In genomic region chr2:60706021-60706420, GRCh38 we compare ENCODE assay signal across 21 cellular contexts. TPM values are rescaled to one million over a fixed set of nuclear protein-coding genes. Genes with fewer than 3 reads are reported as not detected.
DNase-seq lines count a peak whose midpoint lies in the region; ATAC-seq and TF ChIP-seq lines count a peak whose summit lies in the region.
"Had no signal": no experiment of that assay in that cellular context is flagged by ENCODE, and none has a peak within 500 bp of the region (broad histone marks: within the 10 kb centered on the region; RNA-seq: fewer than 3 reads in every experiment).

No MANE protein-coding gene starts in this region.

- intact Hi-C loops in IMR-90 (cut with micrococcal nuclease), result loop anchor here (10.0 kb wide), 1 partner anchor 179 kb away; the partner anchor contains the start of gene REL

- dilution Hi-C loops in IMR-90 (cut with HindIII; ENCODE audit: low sequenced_read_pairs, unreplicated experiment), result no loop called here

- TF ChIP-seq CTCF in AG09309 (IDR thresholded peaks at IDR 0.05; ENCODE audit: control insufficient read depth, insufficient read depth, low read depth, low read length, missing control alignments) (no peak), IMR-90 (conservative IDR thresholded peaks at IDR 0.05; ENCODE audit: low read depth, low read length) (no peak), astrocyte of the cerebellum (IDR thresholded peaks at IDR 0.05; ENCODE audit: low read depth, low read length, missing control alignments) (no peak), suprapubic skin (IDR thresholded peaks at IDR 0.05) (no peak)

- no peak overlapping the region for H3K56ac ChIP-seq in IMR-90 (ENCODE audit: extremely low read depth, insufficient read depth, low read length)

- H2BK120ac ChIP-seq in IMR-90 (ENCODE audit: low read depth, low read length), result no peak overlapping the region

- no peak for TF ChIP-seq RAD21 in IMR-90 (IDR thresholded peaks at IDR 0.05; ENCODE audit: low read length)

- no peaks in the 10 kb centered on the region; the same call in 1 of the 2 replicates for H3K4me1 ChIP-seq in IMR-90 (ENCODE audit: control insufficient read depth, insufficient read depth, low read length)
- H3K4me1 ChIP-seq in suprapubic skin, result no peaks in the 10 kb centered on the region
- H3K4me1 ChIP-seq: HAP-1, uterus had no signal

- no peak overlapping the region for H3K9ac ChIP-seq in IMR-90 (ENCODE audit: low read depth, low read length)

- H3K9me3 ChIP-seq in IMR-90 (ENCODE audit: control insufficient read depth, insufficient read depth, low read length), result no peaks in the 10 kb centered on the region
- no peaks in the 10 kb centered on the region for H3K9me3 ChIP-seq in suprapubic skin
- H3K9me3 ChIP-seq: HAP-1, uterus had no signal

- no CpG with 5 or more reads among the region's 4 CpGs for WGBS in IMR-90 (ENCODE audit: extremely low coverage in 2 of 2, insufficient read length in 1 of 2), 2 experiments
- 63% methylated on average over 4 of the region's 4 CpGs for WGBS in suprapubic skin

- H2AFZ ChIP-seq in IMR-90 (replicated peaks; ENCODE audit: low read length, poor library complexity), result no peak overlapping the region

- peak; percentile 42 for DNase-seq in AG09309 (ENCODE audit: low read depth)
- peak; percentile 43 for DNase-seq in IMR-90
- DNase-seq in astrocyte of the cerebellum (ENCODE audit: low read depth), result peak; percentile 22
- peak; percentile 89 for DNase-seq in foreskin melanocyte
- DNase-seq in 8988T, result no peak
- no peak for DNase-seq in suprapubic skin (ENCODE audit: low spot score in 2 of 2)
- DNase-seq: activated CD4-positive, alpha-beta T cell treated with anti-CD3 and anti-CD28 coated beads for 4 hours; CD8-positive, alpha-beta memory T cell; dermis blood vessel endothelial cell; DMS79 treated with DMSO at 0.1 percent for 48 hours; Kasumi-1; NCI-H1105 treated with DMSO at 0.1 percent for 48 hours; NCI-H2107; NCI-H510A treated with DMSO at 0.1 percent for 48 hours; occipital lobe; right cardiac atrium; Right ventricle myocardium superior; uterus had no signal

- no peak overlapping the region for H2BK15ac ChIP-seq in IMR-90 (ENCODE audit: low read depth, low read length)

- no peak for TF ChIP-seq EP300 in suprapubic skin (IDR thresholded peaks at IDR 0.05)

- TF ChIP-seq POLR2A in IMR-90 (IDR thresholded peaks at IDR 0.05; ENCODE audit: low read depth, low read length) (no peak), suprapubic skin (IDR thresholded peaks at IDR 0.05) (no peak)

- no TSS peak for BruUV-seq in IMR-90 (replicated peaks; lab: Mats Ljungman, UMichigan)

- no peak overlapping the region for H2BK20ac ChIP-seq in IMR-90 (ENCODE audit: low read depth, low read length)

- in situ Hi-C loops in IMR-90 (cut with MboI; ENCODE audit: low sequenced_read_pairs), result loop anchor here (5.0 kb wide), 1 partner anchor 291 kb away; no protein-coding TSS in a partner anchor
- in situ Hi-C loops in astrocyte of the cerebellum (cut with HindIII; ENCODE audit: low sequenced_read_pairs), result no loop called here

- no peak overlapping the region for H2AK5ac ChIP-seq in IMR-90 (ENCODE audit: low read depth, low read length)

- H3K27ac ChIP-seq in IMR-90 (ENCODE audit: insufficient read depth, low read length) (no peak overlapping the region), suprapubic skin (no peak overlapping the region)
- H3K27ac ChIP-seq: uterus had no signal

- CTCF ChIA-PET in IMR-90 (lab: Yijun Ruan, JAX), result interaction anchor here (0.8 to 1.2 kb wide), 2 partner anchors 32 to 56 kb away, joined by 4 to 5 read pairs; no protein-coding TSS in a partner anchor

- H3K36me3 ChIP-seq in IMR-90 (ENCODE audit: control insufficient read depth, insufficient read depth, low read length) (no peaks in the 10 kb centered on the region), suprapubic skin (no peaks in the 10 kb centered on the region)
- H3K36me3 ChIP-seq: HAP-1, uterus had no signal

- ATAC-seq in IMR-90 (ENCODE audit: low read depth) (peak; percentile 25; the same call in 1 of the 2 replicates), GM21529 (IDR thresholded peaks at IDR 0.05; ENCODE audit: unreplicated experiment) (no peak), HG03354 (IDR thresholded peaks at IDR 0.05; ENCODE audit: poor library complexity, severe bottlenecking, unreplicated experiment) (no peak)
- ATAC-seq: right cardiac atrium had no signal

- H2AK9ac ChIP-seq in IMR-90 (replicated peaks; ENCODE audit: low read depth, low read length, poor library complexity), result no peak overlapping the region

- H3K18ac ChIP-seq in IMR-90 (ENCODE audit: low read depth, low read length), result no peak overlapping the region

- no peak overlapping the region for H4K8ac ChIP-seq in IMR-90 (ENCODE audit: low read depth in 2 of 2, low read length in 2 of 2)

- POLR2A ChIA-PET in IMR-90 (lab: Charles Lee; ENCODE audit: unreplicated experiment), result no interaction called here

- H4K5ac ChIP-seq in IMR-90 (ENCODE audit: low read depth, low read length), result no peak overlapping the region

- H3K4me3 ChIP-seq in AG09309 (ENCODE audit: control insufficient read depth, low read depth, low read length) (no peak overlapping the region), IMR-90 (ENCODE audit: insufficient read depth, low read depth, low read length) (no peak overlapping the region), astrocyte of the cerebellum (ENCODE audit: low read depth, low read length) (no peak overlapping the region), suprapubic skin (no peak overlapping the region)
- H3K4me3 ChIP-seq: HAP-1, uterus had no signal

- peak overlapping the region; percentile 26; the same call in 1 of the 2 replicates for H3K4me2 ChIP-seq in IMR-90 (ENCODE audit: low read depth, low read length)

- no peak overlapping the region for H2BK5ac ChIP-seq in IMR-90 (ENCODE audit: low read depth, low read length, poor library complexity, severe bottlenecking)

- peaks cover 2% of the 10 kb centered on the region; the same call in 1 of the 2 replicates for H3K9me1 ChIP-seq in IMR-90 (ENCODE audit: insufficient read depth, low read length)

- no peak overlapping the region for H3K14ac ChIP-seq in IMR-90 (replicated peaks; ENCODE audit: low read depth, low read length)

- H3K27me3 ChIP-seq in IMR-90 (ENCODE audit: control insufficient read depth, insufficient read depth, low read length) (no peaks in the 10 kb centered on the region; the same call in 1 of the 2 replicates), suprapubic skin (no peaks in the 10 kb centered on the region)
- H3K27me3 ChIP-seq: uterus had no signal

- H3K23ac ChIP-seq in IMR-90 (ENCODE audit: low read depth, low read length), result no peak overlapping the region

- no peaks in the 10 kb centered on the region for H4K20me1 ChIP-seq in IMR-90 (ENCODE audit: insufficient read depth, low read length)

- H4K91ac ChIP-seq in IMR-90 (ENCODE audit: insufficient read depth, low read depth, low read length), result no peak overlapping the region

- no peak overlapping the region for H3K4ac ChIP-seq in IMR-90 (ENCODE audit: low read depth, low read length)

- no peaks in the 10 kb centered on the region for H3K79me1 ChIP-seq in IMR-90 (ENCODE audit: low read depth in 1 of 2, low read length in 2 of 2)

TF ChIP-seq in IMR-90, 13 proteins besides CTCF, POLR2A, EP300 and RAD21:
- TF ChIP-seq MAZ (IDR thresholded peaks at IDR 0.05; ENCODE audit: borderline replicate concordance, low read depth, low read length) (no peak), FOS (IDR thresholded peaks at IDR 0.05; ENCODE audit: low read depth, low read length) (no peak), RCOR1 (IDR thresholded peaks at IDR 0.05; ENCODE audit: insufficient replicate concordance, low read length) (no peak), BHLHE40 (IDR thresholded peaks at IDR 0.05; ENCODE audit: low read depth, low read length) (no peak), CHD1 (IDR thresholded peaks at IDR 0.05; ENCODE audit: low read depth, low read length) (no peak)

RNA-seq across cellular contexts. Expression of gene PAPOLG, which starts 50.0 kb away (rescaled TPM):
- total RNA-seq in IMR-90 (2012; rRNA removed) (12.4 and 17.5 TPM in 2 replicates), suprapubic skin (10 to 100 TPM; 15.4 to 23.0 (median 19.5) TPM)
- polyA plus RNA-seq in IMR-90 (2012; rRNA removed), result 3.4 and 3.5 TPM in 2 replicates
- 0.46 and 0.67 TPM in 2 replicates for polyA plus RNA-seq in IMR-90 (2012; cell fraction: cytosol; rRNA removed)
- polyA plus RNA-seq in IMR-90 (2012; cell fraction: nucleus; rRNA removed; ENCODE audit: low replicate concordance), result 1.1 and 7.8 TPM in 2 replicates

Comparison
In these comparisons a context has a peak if more than half of its experiments do, and no peak if none do; other contexts are left out.
1. DNase-seq: peak in AG09309 (single experiment), IMR-90 (single experiment), astrocyte of the cerebellum (single experiment) and foreskin melanocyte (single experiment); none in 8988T (single experiment) and suprapubic skin (0 of 2).